In the genomic region with DNA sequence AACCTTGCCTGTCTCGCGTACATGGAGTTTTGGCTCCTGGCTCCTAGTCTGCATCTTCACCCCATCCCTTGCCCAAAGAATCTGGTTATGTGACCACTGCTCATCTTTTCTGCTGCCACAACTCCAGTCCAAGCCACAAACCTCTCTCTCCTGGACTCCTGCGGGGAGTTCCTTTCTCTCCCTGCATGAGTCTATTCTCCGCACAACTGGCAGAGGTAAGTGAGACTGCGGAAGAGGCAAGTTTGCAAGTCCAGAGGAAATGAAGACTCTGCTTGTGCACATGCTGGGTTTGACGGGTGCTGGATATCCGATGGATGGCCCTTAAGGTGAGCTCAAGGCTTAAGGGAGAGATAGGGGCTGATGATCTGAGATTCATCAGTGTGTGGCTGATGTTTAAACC, we compare ENCODE assay signal across 35 cellular contexts.
"Had no signal": no experiment of that assay in that cellular context is flagged by ENCODE, and none has a peak within 500 bp of the region (broad histone marks: within the 10 kb centered on the region; RNA-seq: fewer than 3 reads in every experiment).

No MANE protein-coding gene starts in this region.

- H3K27me3 Mint-ChIP-seq: activated naive CD8-positive, alpha-beta T cell treated with anti-CD3 and anti-CD28 coated beads, Interleukin-2, amount 50 U/mL, for 24 hours; brain had no signal

- H3K36me3 ChIP-seq: Peyer's patch, SJSA1 had no signal

- H3K9ac ChIP-seq: SK-N-SH had no signal

- H3K36me3 Mint-ChIP-seq: activated CD8-positive, alpha-beta memory T cell treated with anti-CD3 and anti-CD28 coated beads, Interleukin-2, amount 10 ng/mL, durations not matched to agents 7 days and 5 days; activated naive CD4-positive, alpha-beta T cell treated with anti-CD3 and anti-CD28 coated beads, Interleukin-2, amount 10 ng/mL, durations not matched to agents 7 days and 5 days; brain had no signal

- H3K27ac Mint-ChIP-seq: activated CD4-positive, alpha-beta memory T cell treated with anti-CD3 and anti-CD28 coated beads, Interleukin-2, amount 10 ng/mL, durations not matched to agents 7 days and 5 days; activated CD4-positive, alpha-beta T cell treated with anti-CD3 and anti-CD28 coated beads for 36 hours; activated CD8-positive, alpha-beta memory T cell treated with anti-CD3 and anti-CD28 coated beads, Interleukin-2, amount 10 ng/mL, durations not matched to agents 7 days and 5 days; activated naive CD4-positive, alpha-beta T cell treated with anti-CD3 and anti-CD28 coated beads, Interleukin-2, amount 10 ng/mL, durations not matched to agents 7 days and 5 days; activated naive CD8-positive, alpha-beta T cell; activated naive CD8-positive, alpha-beta T cell treated with anti-CD3 and anti-CD28 coated beads, Interleukin-2, amount 50 U/mL, for 24 hours; brain; T-helper 1 cell treated with Interleukin-12 subunit alpha and Interleukin-12 subunit beta and Interleukin-4 antibody, amounts not matched to agents 30 μg/mL and 1 μg/mL, for 36 hours; T-helper 2 cell treated with Interferon-gamma antibody and Interleukin-4, amounts not matched to agents 5 μg/mL and 100 μg/mL, for 36 hours had no signal

- H3K4me3 Mint-ChIP-seq: activated CD4-positive, alpha-beta memory T cell treated with anti-CD3 and anti-CD28 coated beads, Interleukin-2, amount 10 ng/mL, durations not matched to agents 7 days and 5 days; activated CD4-positive, alpha-beta T cell treated with anti-CD3 and anti-CD28 coated beads for 36 hours; activated CD8-positive, alpha-beta memory T cell treated with anti-CD3 and anti-CD28 coated beads, Interleukin-2, amount 10 ng/mL, durations not matched to agents 7 days and 5 days; activated naive CD4-positive, alpha-beta T cell treated with anti-CD3 and anti-CD28 coated beads, Interleukin-2, amount 10 ng/mL, durations not matched to agents 7 days and 5 days; activated naive CD8-positive, alpha-beta T cell; activated naive CD8-positive, alpha-beta T cell treated with anti-CD3 and anti-CD28 coated beads, Interleukin-2, amount 50 U/mL, for 24 hours; brain; T-helper 1 cell treated with Interleukin-12 subunit alpha and Interleukin-12 subunit beta and Interleukin-4 antibody, amounts not matched to agents 30 μg/mL and 1 μg/mL, for 36 hours; T-helper 2 cell treated with Interferon-gamma antibody and Interleukin-4, amounts not matched to agents 5 μg/mL and 100 μg/mL, for 36 hours had no signal

- H3K9me3 ChIP-seq: Peyer's patch, SJSA1, SK-N-SH had no signal

- H3K4me1 ChIP-seq: Peyer's patch had no signal

- H3K9me3 Mint-ChIP-seq: activated CD4-positive, alpha-beta memory T cell treated with anti-CD3 and anti-CD28 coated beads, Interleukin-2, amount 10 ng/mL, durations not matched to agents 7 days and 5 days; activated naive CD4-positive, alpha-beta T cell treated with anti-CD3 and anti-CD28 coated beads, Interleukin-2, amount 10 ng/mL, durations not matched to agents 7 days and 5 days; activated naive CD8-positive, alpha-beta T cell treated with anti-CD3 and anti-CD28 coated beads, Interleukin-2, amount 50 U/mL, for 24 hours; T-helper 1 cell treated with Interleukin-12 subunit alpha and Interleukin-12 subunit beta and Interleukin-4 antibody, amounts not matched to agents 30 μg/mL and 1 μg/mL, for 36 hours; T-helper 2 cell treated with Interferon-gamma antibody and Interleukin-4, amounts not matched to agents 5 μg/mL and 100 μg/mL, for 36 hours had no signal

- H3K4me1 Mint-ChIP-seq: activated CD4-positive, alpha-beta T cell treated with anti-CD3 and anti-CD28 coated beads for 36 hours; activated naive CD4-positive, alpha-beta T cell treated with anti-CD3 and anti-CD28 coated beads, Interleukin-2, amount 10 ng/mL, durations not matched to agents 7 days and 5 days; activated naive CD8-positive, alpha-beta T cell treated with anti-CD3 and anti-CD28 coated beads, Interleukin-2, amount 50 U/mL, for 24 hours had no signal

- ATAC-seq: activated CD4-positive, alpha-beta T cell treated with anti-CD3 and anti-CD28 coated beads for 36 hours; activated CD4-positive, CD25-positive, alpha-beta regulatory T cell treated with anti-CD3 and anti-CD28 coated beads, Interleukin-2, amount 50 U/mL, for 24 hours; activated CD8-positive, alpha-beta memory T cell treated with anti-CD3 and anti-CD28 coated beads, Interleukin-2, amount 10 ng/mL, durations not matched to agents 7 days and 5 days; activated naive CD8-positive, alpha-beta T cell treated with anti-CD3 and anti-CD28 coated beads, Interleukin-2, amount 50 U/mL, for 24 hours; PC-3 had no signal

- H3K4me3 ChIP-seq: Peyer's patch, SJSA1 had no signal

- H3K4me2 ChIP-seq: SK-N-SH had no signal

- H3K27ac ChIP-seq: Peyer's patch, SJSA1 had no signal

- H3K27me3 ChIP-seq: Peyer's patch had no signal

- DNase-seq: activated CD4-positive, alpha-beta memory T cell treated with anti-CD3 and anti-CD28 coated beads, Interleukin-2, amount 10 ng/mL, durations not matched to agents 7 days and 5 days; activated CD4-positive, alpha-beta T cell treated with anti-CD3 and anti-CD28 coated beads for 36 hours; activated CD8-positive, alpha-beta memory T cell treated with anti-CD3 and anti-CD28 coated beads for 24 hours; activated CD8-positive, alpha-beta memory T cell treated with anti-CD3 and anti-CD28 coated beads, Interleukin-2, amount 10 ng/mL, durations not matched to agents 7 days and 5 days; activated CD8-positive, alpha-beta memory T cell treated with anti-CD3 and anti-CD28 coated beads, Interleukin-2, amount 50 U/mL, for 48 hours; activated effector memory CD4-positive, alpha-beta T cell treated with Interleukin-2 at 50 U/mL for 16 hours; activated naive CD4-positive, alpha-beta T cell treated with anti-CD3 and anti-CD28 coated beads, Interleukin-2, amount 10 ng/mL, durations not matched to agents 7 days and 5 days; activated naive CD8-positive, alpha-beta T cell treated with anti-CD3 and anti-CD28 coated beads, Interleukin-2, amount 50 U/mL, for 24 hours; activated T-cell treated with anti-CD3 and anti-CD28 coated beads, Interleukin-2, amount 50 U/mL, for 48 hours; anterior cingulate cortex; central memory CD4-positive, alpha-beta T cell; Karpas-422; KBM-7; NCI-H1048; NCI-H1105 treated with DMSO at 0.1 percent for 48 hours; NCI-H1436; NCI-H1694; NCI-H1930; NCI-H2081 treated with DMSO at 0.1 percent for 48 hours; NCI-H226; NCI-H446 treated with DMSO at 0.1 percent for 48 hours; NCI-H524; NCI-H69; NK-92 treated with Interleukin-12 subunit alpha and Interleukin-12 subunit beta, amount 100 ng/mL, for 24 hours; PC-3; Peyer's patch; RPMI8226; SHP77 treated with DMSO at 0.1 percent for 48 hours; SK-N-SH had no signal
